ENCODE assay signal across 22 cellular contexts in the genomic region with DNA sequence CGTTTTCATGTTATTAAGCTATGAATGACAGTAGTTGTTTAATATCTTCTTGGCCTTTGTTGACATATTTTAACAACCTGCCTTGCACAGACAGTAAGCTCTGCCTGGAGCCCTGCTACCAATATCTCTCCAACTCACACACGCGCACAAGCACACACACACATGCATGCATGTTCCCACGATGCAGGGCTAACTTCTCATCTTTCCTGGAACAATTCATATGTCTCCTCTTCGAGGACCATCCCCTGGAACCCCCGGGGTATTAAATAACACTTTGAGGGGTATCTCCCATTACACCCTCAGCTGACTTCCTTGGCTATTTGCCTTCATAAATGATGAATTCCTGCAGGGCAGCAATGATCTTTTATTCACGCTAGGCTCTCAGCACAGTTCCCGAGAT.
A peak's percentile ranks its signal among the peaks of the same experiment; 100 is the strongest.
DNase-seq lines count a peak whose midpoint lies in the region; ATAC-seq and TF ChIP-seq lines count a peak whose summit lies in the region.
"Had no signal": no experiment of that assay in that cellular context is flagged by ENCODE, and none has a peak within 500 bp of the region (broad histone marks: within the 10 kb centered on the region; RNA-seq: fewer than 3 reads in every experiment).

No MANE protein-coding gene starts in this region.

- H3K4me3 ChIP-seq in heart left ventricle (peak overlapping the region in 2 of 12 donors; percentile 2 to 11), SU-DHL-6 (ENCODE audit: insufficient read depth, low read length, poor library complexity, severe bottlenecking) (no peak overlapping the region), mesendoderm (ENCODE audit: low read length) (no peak overlapping the region)
- H3K4me3 ChIP-seq: A549, uterus had no signal

- H3K4me1 Mint-ChIP-seq in nephron: peaks cover 59% of the 10 kb centered on the region

- peak overlapping the region; percentile 11 to 49 (median 43) for H3K27ac Mint-ChIP-seq in nephron
- H3K27ac Mint-ChIP-seq: activated B cell treated with CpG ODN at 0.5 μM for 24 hours; activated naive CD4-positive, alpha-beta T cell treated with anti-CD3 and anti-CD28 coated beads for 36 hours; endodermal cell; HFFc6; IgD-negative memory B cell had no signal

- no peak overlapping the region for H2AFZ ChIP-seq in SU-DHL-6 (ENCODE audit: low read depth, low read length, severe bottlenecking)

- H3F3A ChIP-seq in SU-DHL-6 (ENCODE audit: insufficient read depth): peaks cover 15% of the 10 kb centered on the region; the same call in 1 of the 2 replicates

- H3K36me3 ChIP-seq in heart left ventricle (no peaks in the 10 kb centered on the region), SU-DHL-6 (ENCODE audit: low read length) (0 out of 2 replicates have a peak, but pooled peaks cover 6% of the 10 kb centered on the region), mesendoderm (ENCODE audit: control insufficient read depth, insufficient read depth, low read length) (no peaks in the 10 kb centered on the region)
- H3K36me3 ChIP-seq: uterus had no signal

- peak overlapping the region in 1 of 3 experiments; percentile 6 for H3K4me3 Mint-ChIP-seq in nephron
- H3K4me3 Mint-ChIP-seq: activated B cell treated with CpG ODN at 0.5 μM for 24 hours; activated naive CD4-positive, alpha-beta T cell treated with anti-CD3 and anti-CD28 coated beads for 36 hours; activated T-cell treated with anti-CD3 and anti-CD28 coated beads, Interleukin-2, amount 50 U/mL, for 4 hours; endodermal cell; HFFc6 had no signal

- no peak overlapping the region for H2AK5ac ChIP-seq in mesendoderm (ENCODE audit: low read length)

- peak overlapping the region; percentile 10; the same call in 1 of the 2 replicates for H3K9ac ChIP-seq in SU-DHL-6 (ENCODE audit: low read length)
- no peak overlapping the region for H3K9ac ChIP-seq in mesendoderm (ENCODE audit: low read length)

- H3K79me2 ChIP-seq in SU-DHL-6 (ENCODE audit: insufficient read depth, low read length) (peaks cover 11% of the 10 kb centered on the region; the same call in 1 of the 2 replicates), mesendoderm (ENCODE audit: control insufficient read depth, insufficient read depth, low read length) (no peaks in the 10 kb centered on the region)

- peak overlapping the region; percentile 47 for H3K4me2 ChIP-seq in SU-DHL-6 (ENCODE audit: low read depth, low read length, poor library complexity, severe bottlenecking)
- H3K4me2 ChIP-seq in mesendoderm (ENCODE audit: low read length): no peak overlapping the region
- H3K4me2 ChIP-seq: A549 had no signal

- no peak overlapping the region for H3K18ac ChIP-seq in mesendoderm (ENCODE audit: low read length)

- no peak overlapping the region for H2BK15ac ChIP-seq in mesendoderm (replicated peaks; ENCODE audit: low read depth)

- ATAC-seq in heart left ventricle (no peak), Right ventricle myocardium inferior (no peak)
- no peak for ATAC-seq in activated CD4-positive, CD25-positive, alpha-beta regulatory T cell treated with anti-CD3 and anti-CD28 coated beads, Interleukin-2, amount 50 U/mL, for 24 hours
- ATAC-seq: A549; activated T-cell treated with anti-CD3 and anti-CD28 coated beads, Interleukin-2, amount 50 U/mL, for 4 hours had no signal

- H3K27ac ChIP-seq in heart left ventricle (peak overlapping the region in 9 of 12 donors; percentile 1 to 33 (median 19)), SU-DHL-6 (ENCODE audit: low read depth, low read length) (peak overlapping the region; percentile 23; the same call in 1 of the 2 replicates), mesendoderm (ENCODE audit: low read depth, low read length) (no peak overlapping the region)
- H3K27ac ChIP-seq: A549 had no signal

- peaks cover 4% of the 10 kb centered on the region for H3K27me3 Mint-ChIP-seq in nephron (ENCODE audit: low read depth)
- H3K27me3 Mint-ChIP-seq: activated B cell treated with CpG ODN at 0.5 μM for 24 hours had no signal

- no peak for TF ChIP-seq POLR2A in heart left ventricle (IDR thresholded peaks at IDR 0.05)

- H3K4ac ChIP-seq in mesendoderm (ENCODE audit: low read depth, low read length): no peak overlapping the region

- H3K9me3 Mint-ChIP-seq in nephron: peaks cover 5% of the 10 kb centered on the region
- H3K9me3 Mint-ChIP-seq: activated naive CD4-positive, alpha-beta T cell treated with anti-CD3 and anti-CD28 coated beads for 36 hours; activated T-cell treated with anti-CD3 and anti-CD28 coated beads, Interleukin-2, amount 50 U/mL, for 4 hours; endodermal cell had no signal

- H2BK5ac ChIP-seq in mesendoderm (ENCODE audit: low read length): no peak overlapping the region

- DNase-seq in heart left ventricle (no peak), Right ventricle myocardium inferior (ENCODE audit: missing footprints) (no peak), midbrain (lab: John Stamatoyannopoulos, UW) (no peak), mesendoderm (no peak)
- DNase-seq in activated naive CD4-positive, alpha-beta T cell treated with anti-CD3 and anti-CD28 coated beads, Interleukin-2, amount 50 U/mL, for 16 hours: no peak
- DNase-seq: activated B cell treated with CpG ODN at 0.5 μM for 24 hours; activated naive CD4-positive, alpha-beta T cell treated with anti-CD3 and anti-CD28 coated beads for 36 hours; activated T-cell treated with anti-CD3 and anti-CD28 coated beads, Interleukin-2, amount 50 U/mL, for 4 hours; anterior cingulate cortex; Calu3; endodermal cell; HFFc6; left cardiac atrium; NCI-H446; retina; T1000; uterus had no signal

- intact Hi-C loops in heart left ventricle (cut with DNase I) (no loop called here), Right ventricle myocardium inferior (cut with DNase I) (no loop called here)

- no peak overlapping the region for H3K23ac ChIP-seq in mesendoderm (ENCODE audit: low read length)

- H3K27me3 ChIP-seq in heart left ventricle: no peaks in the 10 kb centered on the region
- H3K27me3 ChIP-seq in SU-DHL-6 (ENCODE audit: low read length): no peaks in the 10 kb centered on the region
- no peaks in the 10 kb centered on the region for H3K27me3 ChIP-seq in mesendoderm (ENCODE audit: insufficient read depth, low read length, poor library complexity)
- H3K27me3 ChIP-seq: uterus had no signal

- H3K79me1 ChIP-seq in mesendoderm (ENCODE audit: low read length): no peaks in the 10 kb centered on the region

- no peak overlapping the region for H3K56ac ChIP-seq in mesendoderm (ENCODE audit: low read length)

- H4K5ac ChIP-seq in mesendoderm (ENCODE audit: low read length): no peak overlapping the region

- no peak overlapping the region for H4K8ac ChIP-seq in mesendoderm (ENCODE audit: low read depth, low read length)

- no peaks in the 10 kb centered on the region for H3K9me2 ChIP-seq in SU-DHL-6 (replicated peaks; ENCODE audit: insufficient read depth, low read length)

- TF ChIP-seq CTCF in heart left ventricle (IDR thresholded peaks at IDR 0.05) (no peak), SU-DHL-6 (IDR thresholded peaks at IDR 0.05; ENCODE audit: insufficient read depth, low read length, poor library complexity, severe bottlenecking) (no peak), nephron (IDR thresholded peaks at IDR 0.05; ENCODE audit: unreplicated experiment in 3 of 3) (no peak)

- no peak overlapping the region for H2BK120ac ChIP-seq in mesendoderm (ENCODE audit: low read depth, low read length)

- 47 to 64% (median 56%) methylated on average over 8 of the region's 8 CpGs for WGBS in heart left ventricle, 4 donors
- no CpG with 5 or more reads among the region's 8 CpGs for WGBS in mesendoderm (ENCODE audit: extremely low coverage, insufficient coverage, low lambda C conversion rate)

- H4K20me1 ChIP-seq in SU-DHL-6 (ENCODE audit: low read depth, low read length): no peaks in the 10 kb centered on the region; the same call in 1 of the 2 replicates

- H3K36me3 Mint-ChIP-seq in nephron (ENCODE audit: low read depth): peaks cover 9% of the 10 kb centered on the region
- H3K36me3 Mint-ChIP-seq: IgD-negative memory B cell had no signal

- H3K4me1 ChIP-seq in heart left ventricle (peaks cover 0 to 67% (median 56%) of the 10 kb centered on the region in 12 donors), mesendoderm (ENCODE audit: control insufficient read depth, low read depth, low read length) (no peaks in the 10 kb centered on the region)
- H3K4me1 ChIP-seq: A549, uterus had no signal

- H3K9me3 ChIP-seq in heart left ventricle (no peaks in the 10 kb centered on the region), SU-DHL-6 (ENCODE audit: insufficient read depth, low read length) (no peaks in the 10 kb centered on the region)
- H3K9me3 ChIP-seq: A549, uterus had no signal
